13 cellular contexts compared by ENCODE assay signal in genomic region chr1:10682449-10683365, GRCh38.
DNase-seq lines count a peak whose midpoint lies in the region; ATAC-seq and TF ChIP-seq lines count a peak whose summit lies in the region.
"Had no signal": no experiment of that assay in that cellular context is flagged by ENCODE, and none has a peak within 500 bp of the region (broad histone marks: within the 10 kb centered on the region; RNA-seq: fewer than 3 reads in every experiment).

No MANE protein-coding gene starts in this region.

- H3K4me3 ChIP-seq in endocrine pancreas (ENCODE audit: control insufficient read depth, insufficient read depth, low read length) (no peak overlapping the region), neuronal stem cell (ENCODE audit: low read length in 2 of 2) (no peak overlapping the region), brain microvascular endothelial cell (ENCODE audit: low read depth, low read length) (no peak overlapping the region)

- H2BK15ac ChIP-seq in neuronal stem cell (ENCODE audit: low read length): peak overlapping the region; percentile 68

- no peak overlapping the region for H3K4ac ChIP-seq in neuronal stem cell (ENCODE audit: low read length)

- no peaks in the 10 kb centered on the region for H3K9me3 ChIP-seq in endocrine pancreas (ENCODE audit: control insufficient read depth, low read length)
- H3K9me3 ChIP-seq in neuronal stem cell (replicated peaks in 1 of 2; ENCODE audit: control insufficient read depth in 2 of 2, insufficient read depth in 1 of 2, low read depth in 1 of 2, low read length in 2 of 2): no peaks in the 10 kb centered on the region

- H3K36me3 ChIP-seq in endocrine pancreas (ENCODE audit: control insufficient read depth, insufficient read depth, low read length): no peaks in the 10 kb centered on the region
- no peaks in the 10 kb centered on the region for H3K36me3 ChIP-seq in neuronal stem cell (replicated peaks in 1 of 2; ENCODE audit: control insufficient read depth in 2 of 2, insufficient read depth in 2 of 2, low read length in 2 of 2)
- no peaks in the 10 kb centered on the region for H3K36me3 ChIP-seq in brain microvascular endothelial cell (replicated peaks)

- H3K27ac ChIP-seq in neuronal stem cell (replicated peaks; ENCODE audit: low read length) (no peak overlapping the region), brain microvascular endothelial cell (no peak overlapping the region)

- H2BK120ac ChIP-seq in neuronal stem cell (ENCODE audit: low read depth, low read length): peak overlapping the region; percentile 32

- no peak overlapping the region for H2BK12ac ChIP-seq in neuronal stem cell (ENCODE audit: low read length)

- H3K23ac ChIP-seq in neuronal stem cell (ENCODE audit: low read depth, low read length, poor library complexity): no peak overlapping the region

- peak overlapping the region; percentile 47 for H3K9ac ChIP-seq in endocrine pancreas (ENCODE audit: control insufficient read depth, insufficient read depth, low read length)
- H3K9ac ChIP-seq in neuronal stem cell (ENCODE audit: low read depth, low read length, poor library complexity): no peak overlapping the region

- H4K91ac ChIP-seq in neuronal stem cell (ENCODE audit: low read depth, low read length, poor library complexity): no peak overlapping the region

- TF ChIP-seq CTCF in brain microvascular endothelial cell (IDR thresholded peaks at IDR 0.05; ENCODE audit: low read depth, low read length, missing control alignments): no peak

- peak overlapping the region; percentile 15 for H2AK5ac ChIP-seq in neuronal stem cell (ENCODE audit: low read depth, low read length)

- DNase-seq in COLO668 (lab: John Stamatoyannopoulos, UW; ENCODE audit: unreplicated experiment) (peak; percentile 84), NCI-H187 treated with DMSO at 0.1 percent for 48 hours (lab: John Stamatoyannopoulos, UW) (peak; percentile 16), neuronal stem cell (ENCODE audit: low spot score) (no peak), NCI-H526 treated with DMSO at 0.1 percent for 48 hours (lab: John Stamatoyannopoulos, UW) (no peak), brain microvascular endothelial cell (no peak)
- DNase-seq: activated effector memory CD4-positive, alpha-beta T cell treated with Interleukin-2 at 50 U/mL for 16 hours; CD8-positive, alpha-beta memory T cell; NCI-H1048; OCI-M1; T-helper 1 cell had no signal

- H3K18ac ChIP-seq in neuronal stem cell (ENCODE audit: low read length): peak overlapping the region; percentile 22

- H4K8ac ChIP-seq in neuronal stem cell (ENCODE audit: low read depth, low read length): no peak overlapping the region

- peaks cover 2% of the 10 kb centered on the region for H3K79me1 ChIP-seq in neuronal stem cell (ENCODE audit: low read depth, low read length)

- ATAC-seq in HG03196 (IDR thresholded peaks at IDR 0.05; ENCODE audit: unreplicated experiment) (no peak), HG02981 (IDR thresholded peaks at IDR 0.05; ENCODE audit: unreplicated experiment) (no peak)

- no peaks in the 10 kb centered on the region for H3K27me3 ChIP-seq in endocrine pancreas (ENCODE audit: control insufficient read depth, insufficient read depth, low read length)
- no peaks in the 10 kb centered on the region for H3K27me3 ChIP-seq in neuronal stem cell (ENCODE audit: control insufficient read depth in 3 of 3, insufficient read depth in 3 of 3, low read depth in 1 of 3, low read length in 3 of 3)
- H3K27me3 ChIP-seq in brain microvascular endothelial cell (replicated peaks): peaks cover 7% of the 10 kb centered on the region

- no peak overlapping the region for H2BK5ac ChIP-seq in neuronal stem cell (ENCODE audit: low read length)

- no peak overlapping the region for H2AFZ ChIP-seq in neuronal stem cell (ENCODE audit: low read length)

- in situ Hi-C loops in brain microvascular endothelial cell (cut with HindIII; ENCODE audit: low pct_ligation_motif_present, low sequenced_read_pairs): no loop called here

- H3K14ac ChIP-seq in neuronal stem cell (ENCODE audit: low read length): peak overlapping the region; percentile 59

- H3K4me2 ChIP-seq in neuronal stem cell (ENCODE audit: insufficient read depth, low read length, poor library complexity, severe bottlenecking): no peak overlapping the region

- H3K4me1 ChIP-seq in endocrine pancreas (ENCODE audit: control insufficient read depth, insufficient read depth, low read length) (no peaks in the 10 kb centered on the region), neuronal stem cell (ENCODE audit: control insufficient read depth in 2 of 2, insufficient read depth in 1 of 2, low read depth in 1 of 2, low read length in 2 of 2) (peaks cover 53 to 58% of the 10 kb centered on the region in 2 donors)

- WGBS in neuronal stem cell (ENCODE audit: extremely low coverage in 2 of 2, insufficient read length in 2 of 2, insufficient replicate concordance in 1 of 2), 2 donors: no CpG with 5 or more reads among the region's 17 CpGs

Comparison
In these comparisons a context has a peak if more than half of its experiments do, and no peak if none do; other contexts are left out.
1. DNase-seq: peak in COLO668 (single experiment) and NCI-H187 treated with DMSO at 0.1 percent for 48 hours (single experiment); none in neuronal stem cell (single experiment), NCI-H526 treated with DMSO at 0.1 percent for 48 hours (single experiment) and brain microvascular endothelial cell (single experiment).